Comparison of ENCODE assay signal across 12 cellular contexts in genomic region chr17:75475144-75475835, GRCh38. TPM values are rescaled to one million over a fixed set of nuclear protein-coding genes. Genes with fewer than 3 reads are reported as not detected.
DNase-seq lines count a peak whose midpoint lies in the region; ATAC-seq and TF ChIP-seq lines count a peak whose summit lies in the region.
"Had no signal": no experiment of that assay in that cellular context is flagged by ENCODE, and none has a peak within 500 bp of the region (broad histone marks: within the 10 kb centered on the region; RNA-seq: fewer than 3 reads in every experiment).

No MANE protein-coding gene starts in this region.

- no peak for TF ChIP-seq CTCF in IMR-90 (conservative IDR thresholded peaks at IDR 0.05; ENCODE audit: low read depth, low read length)
- TF ChIP-seq CTCF in epithelial cell of esophagus (IDR thresholded peaks at IDR 0.05; ENCODE audit: insufficient read depth, low read depth, low read length, missing control alignments): no peak
- no peak for TF ChIP-seq CTCF in spleen (IDR thresholded peaks at IDR 0.05 in 8 of 11, conservative IDR thresholded peaks at IDR 0.05 in 3 of 11)

- in situ Hi-C loops in IMR-90 (cut with MboI; ENCODE audit: low sequenced_read_pairs): no loop called here

- H2AFZ ChIP-seq in IMR-90 (replicated peaks; ENCODE audit: low read length, poor library complexity) (peak overlapping the region; percentile 64), mesenchymal stem cell (ENCODE audit: low read depth, low read length) (no peak overlapping the region)

- H3K4ac ChIP-seq in IMR-90 (ENCODE audit: low read depth, low read length) (no peak overlapping the region), mesenchymal stem cell (ENCODE audit: low read depth in 1 of 2, low read length in 2 of 2) (no peak overlapping the region)

- intact Hi-C loops in IMR-90 (cut with micrococcal nuclease) (no loop called here), spleen (cut with DNase I; ENCODE audit: low total_unique reads) (no loop called here)

- no peak overlapping the region for H3K18ac ChIP-seq in IMR-90 (ENCODE audit: low read depth, low read length)
- H3K18ac ChIP-seq in mesenchymal stem cell (ENCODE audit: low read depth in 1 of 2, low read length in 2 of 2): peak overlapping the region in 1 of 2 experiments; percentile 47

- H3K14ac ChIP-seq in IMR-90 (replicated peaks; ENCODE audit: low read depth, low read length): no peak overlapping the region
- H3K14ac ChIP-seq in mesenchymal stem cell (ENCODE audit: low read length in 2 of 2): no peak overlapping the region

- H3K9ac ChIP-seq in IMR-90 (ENCODE audit: low read depth, low read length) (no peak overlapping the region), mesenchymal stem cell (ENCODE audit: low read length) (no peak overlapping the region)

- TF ChIP-seq POLR2A in IMR-90 (IDR thresholded peaks at IDR 0.05; ENCODE audit: low read depth, low read length): no peak
- no peak for TF ChIP-seq POLR2A in spleen (IDR thresholded peaks at IDR 0.05)

- peaks cover 29% of the 10 kb centered on the region for H4K20me1 ChIP-seq in IMR-90 (ENCODE audit: insufficient read depth, low read length)

- peaks cover 19% of the 10 kb centered on the region; the same call in 1 of the 2 replicates for H3K36me3 ChIP-seq in IMR-90 (ENCODE audit: control insufficient read depth, insufficient read depth, low read length)
- H3K36me3 ChIP-seq in mesenchymal stem cell (ENCODE audit: control insufficient read depth in 1 of 2, insufficient read depth in 2 of 2, low read depth in 1 of 2, low read length in 2 of 2): peaks cover 21 to 35% of the 10 kb centered on the region in 2 experiments
- peaks cover 0 to 81% (median 21%) of the 10 kb centered on the region in 6 donors for H3K36me3 ChIP-seq in spleen

- DNase-seq in IMR-90: peak; percentile 38
- peak; percentile 32 for DNase-seq in epithelial cell of esophagus (ENCODE audit: low read depth)
- DNase-seq in mesenchymal stem cell: no peak
- DNase-seq in spleen: no peak
- no peak for DNase-seq in cerebellar nuclear complex (lab: John Stamatoyannopoulos, UW)
- no peak for DNase-seq in SKM-1 treated with dmso at 0.1 percent for 144 hours (lab: John Stamatoyannopoulos, UW; ENCODE audit: unreplicated experiment)
- DNase-seq in NCI-H2029 treated with DMSO at 0.1 percent for 48 hours (lab: John Stamatoyannopoulos, UW): no peak
- DNase-seq: AML-193, aorta, immature natural killer cell, NCI-H524 treated with DMSO at 0.1 percent for 48 hours had no signal

- BruUV-seq in IMR-90 (replicated peaks; lab: Mats Ljungman, UMichigan): no TSS peak

- H3K9me3 ChIP-seq in IMR-90 (ENCODE audit: control insufficient read depth, insufficient read depth, low read length) (no peaks in the 10 kb centered on the region), mesenchymal stem cell (ENCODE audit: control insufficient read depth, low read length) (no peaks in the 10 kb centered on the region), spleen (no peaks in the 10 kb centered on the region)

- no peak for TF ChIP-seq RAD21 in IMR-90 (IDR thresholded peaks at IDR 0.05; ENCODE audit: low read length)

- H3K27ac ChIP-seq in IMR-90 (ENCODE audit: insufficient read depth, low read length) (no peak overlapping the region), mesenchymal stem cell (ENCODE audit: low read length, poor library complexity, severe bottlenecking) (no peak overlapping the region), spleen (peak overlapping the region in 7 of 8 donors; percentile 62 to 79 (median 67))

- H3K4me2 ChIP-seq in IMR-90 (ENCODE audit: low read depth, low read length): no peak overlapping the region
- no peak overlapping the region for H3K4me2 ChIP-seq in mesenchymal stem cell (ENCODE audit: low read length, poor library complexity, severe bottlenecking)

- dilution Hi-C loops in IMR-90 (cut with HindIII; ENCODE audit: low sequenced_read_pairs, unreplicated experiment): no loop called here

- H2BK20ac ChIP-seq in IMR-90 (ENCODE audit: low read depth, low read length): no peak overlapping the region

- 76% methylated on average over 3 of the region's 13 CpGs; no CpG with 5 or more reads in 1 of the 2 experiments for WGBS in IMR-90 (ENCODE audit: extremely low coverage in 2 of 2, insufficient read length in 1 of 2), 2 experiments
- 76% methylated on average over 12 of the region's 13 CpGs for WGBS in mesenchymal stem cell
- 64 to 83% (median 70%) methylated on average over 12 to 13 of the region's 13 CpGs for WGBS in spleen, 5 donors

- peak overlapping the region; percentile 5 to 64 for H2BK12ac ChIP-seq in mesenchymal stem cell (ENCODE audit: low read length in 2 of 2)

- POLR2A ChIA-PET in IMR-90 (lab: Charles Lee; ENCODE audit: unreplicated experiment): no interaction called here

- no peak overlapping the region for H4K5ac ChIP-seq in IMR-90 (ENCODE audit: low read depth, low read length)

- H4K8ac ChIP-seq in IMR-90 (ENCODE audit: low read depth in 2 of 2, low read length in 2 of 2) (peak overlapping the region in 1 of 2 experiments; percentile 73; a peak in 2 of 4 replicates), mesenchymal stem cell (ENCODE audit: low read length) (peak overlapping the region; percentile 14)

- H2AK5ac ChIP-seq in IMR-90 (ENCODE audit: low read depth, low read length): no peak overlapping the region
- H2AK5ac ChIP-seq in mesenchymal stem cell (ENCODE audit: low read length, severe bottlenecking): no peak overlapping the region

- H2AK9ac ChIP-seq in IMR-90 (replicated peaks; ENCODE audit: low read depth, low read length, poor library complexity): peak overlapping the region; percentile 86

- H2BK120ac ChIP-seq in IMR-90 (ENCODE audit: low read depth, low read length) (no peak overlapping the region), mesenchymal stem cell (ENCODE audit: low read depth, low read length) (no peak overlapping the region)

- peaks cover 4% of the 10 kb centered on the region; the same call in 1 of the 2 replicates for H3K9me1 ChIP-seq in IMR-90 (ENCODE audit: insufficient read depth, low read length)

- CTCF ChIA-PET in IMR-90 (lab: Yijun Ruan, JAX): no interaction called here

- no peak overlapping the region; the same call in 2 of the 3 replicates for H2BK15ac ChIP-seq in IMR-90 (ENCODE audit: low read depth, low read length)
- no peak overlapping the region for H2BK15ac ChIP-seq in mesenchymal stem cell (ENCODE audit: low read depth, poor library complexity, severe bottlenecking)

- no peak overlapping the region for H3K4me3 ChIP-seq in IMR-90 (ENCODE audit: insufficient read depth, low read depth, low read length)
- no peak overlapping the region for H3K4me3 ChIP-seq in epithelial cell of esophagus (ENCODE audit: low read length)
- no peak overlapping the region for H3K4me3 ChIP-seq in mesenchymal stem cell (ENCODE audit: insufficient read depth in 1 of 2, low read depth in 1 of 2, low read length in 2 of 2)
- no peak overlapping the region for H3K4me3 ChIP-seq in spleen

- H3K56ac ChIP-seq in IMR-90 (ENCODE audit: extremely low read depth, insufficient read depth, low read length): no peak overlapping the region

- H3K23ac ChIP-seq in IMR-90 (ENCODE audit: low read depth, low read length) (no peak overlapping the region; the same call in 1 of the 2 replicates), mesenchymal stem cell (ENCODE audit: low read length in 2 of 2) (no peak overlapping the region)

- peaks cover 15 to 48% of the 10 kb centered on the region in 2 experiments; a peak in 3 of 4 replicates for H3K79me1 ChIP-seq in IMR-90 (ENCODE audit: low read depth in 1 of 2, low read length in 2 of 2)
- peaks cover 31% of the 10 kb centered on the region for H3K79me1 ChIP-seq in mesenchymal stem cell (replicated peaks; ENCODE audit: low read length, poor library complexity, severe bottlenecking)

- no peaks in the 10 kb centered on the region for H3K27me3 ChIP-seq in IMR-90 (ENCODE audit: control insufficient read depth, insufficient read depth, low read length)
- no peaks in the 10 kb centered on the region for H3K27me3 ChIP-seq in mesenchymal stem cell (ENCODE audit: control insufficient read depth in 1 of 2, insufficient read depth in 1 of 2, low read length in 2 of 2)
- H3K27me3 ChIP-seq in spleen (replicated peaks in 1 of 7): no peaks in the 10 kb centered on the region

- ATAC-seq in IMR-90 (ENCODE audit: low read depth): peak; percentile 28; the same call in 1 of the 2 replicates
- ATAC-seq in HG03460 (IDR thresholded peaks at IDR 0.05; ENCODE audit: unreplicated experiment): no peak

- no peak overlapping the region for H4K91ac ChIP-seq in IMR-90 (ENCODE audit: insufficient read depth, low read depth, low read length)
- peak overlapping the region; percentile 73 for H4K91ac ChIP-seq in mesenchymal stem cell (ENCODE audit: low read length)

- H3K4me1 ChIP-seq in IMR-90 (ENCODE audit: control insufficient read depth, insufficient read depth, low read length): peaks cover 10% of the 10 kb centered on the region
- H3K4me1 ChIP-seq in mesenchymal stem cell (ENCODE audit: control insufficient read depth, insufficient read depth, low read depth, low read length): peaks cover 25% of the 10 kb centered on the region
- peaks cover 10 to 51% (median 23%) of the 10 kb centered on the region in 6 donors for H3K4me1 ChIP-seq in spleen

- peak overlapping the region; percentile 23 for H2BK5ac ChIP-seq in IMR-90 (ENCODE audit: low read depth, low read length, poor library complexity, severe bottlenecking)
- no peak overlapping the region for H2BK5ac ChIP-seq in mesenchymal stem cell (ENCODE audit: low read depth, low read length, poor library complexity, severe bottlenecking)

RNA-seq across cellular contexts. Expression of gene TMEM94, which starts 18.9 kb away (rescaled TPM):
- total RNA-seq in IMR-90 (2012; rRNA removed) (8.4 and 11.4 TPM in 2 replicates), spleen (100 to 1,000 TPM in 1 of 7 donors, 10 to 100 TPM in 6; 66.6 to 101 (median 94.1) TPM)
- polyA plus RNA-seq in IMR-90 (2012; rRNA removed) (59.2 and 64.7 TPM in 2 replicates), spleen (10 to 100 TPM; 24.8 to 77.8 (median 59.5) TPM)
- polyA plus RNA-seq in IMR-90 (2012; cell fraction: cytosol; rRNA removed): 30.4 and 39.0 TPM in 2 replicates
- 231 and 523 TPM in 2 replicates for polyA plus RNA-seq in IMR-90 (2012; cell fraction: nucleus; rRNA removed; ENCODE audit: low replicate concordance)
- polyA plus RNA-seq in mesenchymal stem cell (2013, experiment 1 of 2): 38.5 TPM
- polyA plus RNA-seq in mesenchymal stem cell (2013, experiment 2 of 2): 37.2 TPM

RNA-seq across cellular contexts. Expression of gene CASKIN2, which starts 40.0 kb away (rescaled TPM):
- total RNA-seq in IMR-90 (2012; rRNA removed) (2.2 and 2.9 TPM in 2 replicates), spleen (100 to 1,000 TPM in 3 of 7 donors, 10 to 100 TPM in 4; 33.5 to 135 (median 51.1) TPM)
- polyA plus RNA-seq in IMR-90 (2012; rRNA removed) (6.9 and 7.5 TPM in 2 replicates), spleen (10 to 100 TPM in 1 of 3 donors, 1 to 10 TPM in 2; 4.7 to 27.8 (median 6.2) TPM)
- polyA plus RNA-seq in IMR-90 (2012; cell fraction: cytosol; rRNA removed): 4.7 and 6.3 TPM in 2 replicates
- polyA plus RNA-seq in IMR-90 (2012; cell fraction: nucleus; rRNA removed; ENCODE audit: low replicate concordance): 17.2 and 50.6 TPM in 2 replicates
- 6.3 TPM for polyA plus RNA-seq in mesenchymal stem cell (2013, experiment 1 of 2)
- polyA plus RNA-seq in mesenchymal stem cell (2013, experiment 2 of 2): 6.1 TPM
- polyA plus RNA-seq: immature natural killer cell had no signal

RNA-seq across cellular contexts. Expression of gene TSEN54, which starts 41.0 kb away (rescaled TPM):
- total RNA-seq in IMR-90 (2012; rRNA removed) (6.4 and 7.2 TPM in 2 replicates), spleen (10 to 100 TPM; 31.0 to 58.1 (median 35.4) TPM)
- polyA plus RNA-seq in IMR-90 (2012; rRNA removed) (14.9 and 16.2 TPM in 2 replicates), spleen (10 to 100 TPM; 40.8 to 87.8 (median 68.9) TPM)
- polyA plus RNA-seq in IMR-90 (2012; cell fraction: cytosol; rRNA removed): 9.8 and 14.7 TPM in 2 replicates
- 37.4 and 62.8 TPM in 2 replicates for polyA plus RNA-seq in IMR-90 (2012; cell fraction: nucleus; rRNA removed; ENCODE audit: low replicate concordance)
- 8.4 TPM for polyA plus RNA-seq in mesenchymal stem cell (2013, experiment 1 of 2)
- polyA plus RNA-seq in mesenchymal stem cell (2013, experiment 2 of 2): 9.2 TPM

RNA-seq across cellular contexts. Expression of gene LLGL2, which starts 50.2 kb away (rescaled TPM):
- total RNA-seq in IMR-90 (2012; rRNA removed) (0.54 and 0.56 TPM in 2 replicates), spleen (10 to 100 TPM; 44.0 to 97.8 (median 75.1) TPM)
- polyA plus RNA-seq in IMR-90 (2012; rRNA removed) (0.53 and 0.72 TPM in 2 replicates), spleen (100 to 1,000 TPM in 1 of 3 donors, 10 to 100 TPM in 2; 28.6 to 153 (median 92.6) TPM)
- 1.2 and 1.6 TPM in 2 replicates for polyA plus RNA-seq in IMR-90 (2012; cell fraction: cytosol; rRNA removed)
- 2.0 and 4.5 TPM in 2 replicates for polyA plus RNA-seq in IMR-90 (2012; cell fraction: nucleus; rRNA removed; ENCODE audit: low replicate concordance)
- 3.6 TPM for polyA plus RNA-seq in mesenchymal stem cell (2013, experiment 1 of 2)
- polyA plus RNA-seq in mesenchymal stem cell (2013, experiment 2 of 2): 3.5 TPM

Comparison
In these comparisons a context has a peak if more than half of its experiments do, and no peak if none do; other contexts are left out.
1. DNase-seq: peak in IMR-90 (single experiment) and epithelial cell of esophagus (single experiment); none in mesenchymal stem cell (single experiment), spleen (single experiment), cerebellar nuclear complex (0 of 2), SKM-1 treated with dmso at 0.1 percent for 144 hours (single experiment) and NCI-H2029 treated with DMSO at 0.1 percent for 48 hours (single experiment).
2. H3K27ac ChIP-seq: peak in spleen (7 of 8); none in IMR-90 (single experiment) and mesenchymal stem cell (single experiment).